8 cellular contexts compared by ENCODE assay signal in the genomic region with DNA sequence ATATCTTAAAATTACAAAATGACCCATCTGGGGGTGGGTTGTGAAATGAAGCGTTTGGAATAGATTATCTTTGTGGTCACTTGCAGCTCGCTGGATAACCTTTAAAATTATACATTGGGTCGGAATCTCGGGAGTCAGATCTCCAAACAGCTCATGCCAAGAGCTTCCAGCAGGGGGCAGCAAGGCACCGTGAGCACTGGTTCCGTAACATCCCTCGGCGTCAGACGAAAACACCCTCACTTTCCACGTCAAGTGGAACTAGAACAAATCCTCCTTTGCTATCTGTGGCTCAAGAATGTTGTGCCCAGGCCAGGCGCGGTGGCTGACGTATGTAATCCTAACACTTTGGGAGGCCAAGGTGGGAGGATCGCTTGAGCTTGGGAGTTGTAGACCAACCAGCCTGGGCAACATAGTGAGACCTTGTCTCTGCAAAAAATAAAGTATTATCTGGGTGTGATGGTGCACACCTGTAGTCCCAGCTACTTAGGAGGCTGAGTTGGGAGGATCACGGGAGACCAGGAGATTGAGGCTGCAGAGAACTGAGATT. TPM values are rescaled to one million over a fixed set of nuclear protein-coding genes. Genes with fewer than 3 reads are reported as not detected.
DNase-seq lines count a peak whose midpoint lies in the region; ATAC-seq and TF ChIP-seq lines count a peak whose summit lies in the region.

No MANE protein-coding gene starts in this region.

- ATAC-seq in GM18907 (IDR thresholded peaks at IDR 0.05; ENCODE audit: unreplicated experiment), result peak; percentile 57
- ATAC-seq in left cardiac atrium, result peak; percentile 90 to 91
- ATAC-seq in HG03097 (IDR thresholded peaks at IDR 0.05; ENCODE audit: low FRiP score, unreplicated experiment), result no peak

- H3K36me3 Mint-ChIP-seq in T-helper 1 cell treated with Interleukin-12 subunit alpha and Interleukin-12 subunit beta and Interleukin-4 antibody, amounts not matched to agents 30 μg/mL and 1 μg/mL, for 36 hours (ENCODE audit: low read depth), result no peaks in the 10 kb centered on the region

- peaks cover 12% of the 10 kb centered on the region for H3K4me1 ChIP-seq in A673 (ENCODE audit: insufficient read depth, low read length, poor library complexity, severe bottlenecking)
- H3K4me1 ChIP-seq in adrenal gland (replicated peaks in 1 of 2), result peaks cover 0 to 18% of the 10 kb centered on the region in 2 donors

- H3K36me3 ChIP-seq in A673 (ENCODE audit: insufficient read depth, low read length, poor library complexity, severe bottlenecking) (peaks cover 25% of the 10 kb centered on the region), adrenal gland (replicated peaks in 1 of 2) (peaks cover 0 to 37% of the 10 kb centered on the region in 2 donors)

- DNase-seq in A673 (ENCODE audit: low spot score) (peak; percentile 86), NCI-H146 treated with DMSO at 0.1 percent for 48 hours (lab: John Stamatoyannopoulos, UW; ENCODE audit: unreplicated experiment) (peak; percentile 66), adrenal gland (peak; percentile 85 to 97 (median 92)), left cardiac atrium (peak; percentile 93), renal cortical epithelial cell (ENCODE audit: low read depth) (peak; percentile 62)

- TF ChIP-seq POLR2A in adrenal gland (IDR thresholded peaks at IDR 0.05), result peak in 1 of 2 donors; percentile 7

- peak overlapping the region; percentile 53 for H3K4me3 Mint-ChIP-seq in T-helper 1 cell treated with Interleukin-12 subunit alpha and Interleukin-12 subunit beta and Interleukin-4 antibody, amounts not matched to agents 30 μg/mL and 1 μg/mL, for 36 hours

- CTCF ChIA-PET in A673 (lab: Charles Lee), result interaction anchor here (0.6 to 2.3 kb wide), 11 partner anchors 9 to 821 kb away, joined by 3 to 39 read pairs (median 5); no protein-coding TSS in a partner anchor

- peaks cover 7% of the 10 kb centered on the region for H3K4me1 Mint-ChIP-seq in T-helper 1 cell treated with Interleukin-12 subunit alpha and Interleukin-12 subunit beta and Interleukin-4 antibody, amounts not matched to agents 30 μg/mL and 1 μg/mL, for 36 hours (ENCODE audit: low read depth)

- TF ChIP-seq CTCF in A673 (conservative IDR thresholded peaks at IDR 0.05; ENCODE audit: low read depth, low read length), result peak; percentile 96
- TF ChIP-seq CTCF in adrenal gland (IDR thresholded peaks at IDR 0.05), result peak; percentile 95 to 99 (median 96)

- no peaks in the 10 kb centered on the region for H3K9me3 ChIP-seq in A673 (ENCODE audit: low read depth, low read length, poor library complexity, severe bottlenecking)
- H3K9me3 ChIP-seq in adrenal gland (replicated peaks in 1 of 3), result no peaks in the 10 kb centered on the region

- H3K27me3 Mint-ChIP-seq in T-helper 1 cell treated with Interleukin-12 subunit alpha and Interleukin-12 subunit beta and Interleukin-4 antibody, amounts not matched to agents 30 μg/mL and 1 μg/mL, for 36 hours (ENCODE audit: low read depth), result peaks cover 5% of the 10 kb centered on the region

- intact Hi-C loops in A673 (cut with micrococcal nuclease; ENCODE audit: unreplicated experiment), result loop anchor here (1.0 to 10.0 kb wide), 5 partner anchors 126 to 677 kb away; partner anchors contain the start of gene ITGB5
- intact Hi-C loops in adrenal gland (cut with DNase I), result loop anchor here (2.0 to 5.0 kb wide), 2 partner anchors 139 to 141 kb away; no protein-coding TSS in a partner anchor
- intact Hi-C loops in left cardiac atrium (cut with DNase I), result loop anchor here (1.0 to 10.0 kb wide), 3 partner anchors 139 to 233 kb away; no protein-coding TSS in a partner anchor

- WGBS in adrenal gland, 4 donors, result 6 to 10% (median 9%) methylated on average over 10 to 15 of the region's 15 CpGs

- H3K9me3 Mint-ChIP-seq in T-helper 1 cell treated with Interleukin-12 subunit alpha and Interleukin-12 subunit beta and Interleukin-4 antibody, amounts not matched to agents 30 μg/mL and 1 μg/mL, for 36 hours, result no peaks in the 10 kb centered on the region

- POLR2A ChIA-PET in A673 (lab: Charles Lee; ENCODE audit: low non-redundant PET), result interaction anchor here (0.9 kb wide), 1 partner anchor 19 kb away, joined by 6 read pairs; no protein-coding TSS in a partner anchor

- H3K27me3 ChIP-seq in A673 (replicated peaks; ENCODE audit: insufficient read depth, low read depth, low read length, poor library complexity), result no peaks in the 10 kb centered on the region
- H3K27me3 ChIP-seq in adrenal gland, result no peaks in the 10 kb centered on the region

- no TSS peak for BruUV-seq in A673 (replicated peaks; lab: Mats Ljungman, UMichigan)

- H3K4me3 ChIP-seq in A673 (ENCODE audit: low read depth, low read length, poor library complexity, severe bottlenecking) (no peak overlapping the region), adrenal gland (no peak overlapping the region)

- H3K27ac ChIP-seq in A673 (ENCODE audit: low read depth, low read length, poor library complexity, severe bottlenecking) (no peak overlapping the region), adrenal gland (peak overlapping the region in 2 of 5 donors; percentile 49 to 57)

- no peak overlapping the region for H3K27ac Mint-ChIP-seq in T-helper 1 cell treated with Interleukin-12 subunit alpha and Interleukin-12 subunit beta and Interleukin-4 antibody, amounts not matched to agents 30 μg/mL and 1 μg/mL, for 36 hours

RNA-seq across cellular contexts. Expression of gene UMPS, which starts 31.1 kb away (rescaled TPM):
- total RNA-seq in A673 (2021) (100 and 118 TPM in 2 replicates), adrenal gland (10 to 100 TPM; 15.1 to 42.2 (median 26.8) TPM), left cardiac atrium (10 to 100 TPM; 14.8 to 18.8 TPM), renal cortical epithelial cell (28.3 and 39.3 TPM in 2 replicates)
- polyA plus RNA-seq in adrenal gland, result 10 to 100 TPM in 2 of 3 donors, 1 to 10 TPM in 1; 8.8 to 45.9 (median 17.7) TPM
